ENCODE assay signal across 9 cellular contexts in genomic region chr14:93892923-93893549, GRCh38. TPM values are rescaled to one million over a fixed set of nuclear protein-coding genes. Genes with fewer than 3 reads are reported as not detected.
DNase-seq lines count a peak whose midpoint lies in the region; ATAC-seq lines count a peak whose summit lies in the region.
"Had no signal": no experiment of that assay in that cellular context is flagged by ENCODE, and none has a peak within 500 bp of the region (broad histone marks: within the 10 kb centered on the region; RNA-seq: fewer than 3 reads in every experiment).

No MANE protein-coding gene starts in this region.

- H3K27me3 ChIP-seq in H7 (ENCODE audit: control insufficient read depth, insufficient read depth, low read length) = peaks cover 1% of the 10 kb centered on the region; the same call in 1 of the 2 replicates
- H3K27me3 ChIP-seq in subcutaneous abdominal adipose tissue (ENCODE audit: control insufficient read depth in 5 of 5, insufficient read depth in 4 of 5, low read length in 5 of 5) = peaks cover 0 to 5% (median 0%) of the 10 kb centered on the region in 5 donors

- DNase-seq in COLO668 (lab: John Stamatoyannopoulos, UW; ENCODE audit: unreplicated experiment) = peak; percentile 64
- peak; percentile 84 for DNase-seq in H7
- peak; percentile 51 for DNase-seq in OCI-M1 (lab: John Stamatoyannopoulos, UW)
- peak; percentile 40 for DNase-seq in activated T-helper 1 cell treated with anti-CD3 and anti-CD28 coated beads, Interleukin-12 subunit alpha, Interleukin-12 subunit beta, Interleukin-2, Interleukin-4 antibody, amounts not matched to agents 30 ng/mL and 10 ng/mL and 1 ng/mL, durations not matched to agents 14 hours and 24 hours and 36 hours (ENCODE audit: low spot score)
- peak; percentile 17 for DNase-seq in fibroblast of the conjunctiva (ENCODE audit: low read depth)
- peak; percentile 6 for DNase-seq in non-pigmented ciliary epithelial cell (ENCODE audit: low read depth)

- no peaks in the 10 kb centered on the region for H3K9me3 ChIP-seq in subcutaneous abdominal adipose tissue (ENCODE audit: control insufficient read depth in 5 of 5, low read length in 5 of 5)

- intact Hi-C loops in activated T-helper 1 cell treated with anti-CD3 and anti-CD28 coated beads, Interleukin-12 subunit alpha, Interleukin-12 subunit beta, Interleukin-2, Interleukin-4 antibody, amounts not matched to agents 30 ng/mL and 10 ng/mL and 1 ng/mL, durations not matched to agents 14 hours and 24 hours and 36 hours (cut with micrococcal nuclease) = loop anchor here (1.0 to 10.0 kb wide), 3 partner anchors 88 to 238 kb away; no protein-coding TSS in a partner anchor

- peaks cover 11% of the 10 kb centered on the region for H3K27me3 Mint-ChIP-seq in activated T-helper 1 cell treated with anti-CD3 and anti-CD28 coated beads, Interleukin-12 subunit alpha, Interleukin-12 subunit beta, Interleukin-2, Interleukin-4 antibody, amounts not matched to agents 30 ng/mL and 10 ng/mL and 1 ng/mL, durations not matched to agents 14 hours and 24 hours and 36 hours (ENCODE audit: insufficient read depth)

- no peak overlapping the region for H3K4me3 Mint-ChIP-seq in activated T-helper 1 cell treated with anti-CD3 and anti-CD28 coated beads, Interleukin-12 subunit alpha, Interleukin-12 subunit beta, Interleukin-2, Interleukin-4 antibody, amounts not matched to agents 30 ng/mL and 10 ng/mL and 1 ng/mL, durations not matched to agents 14 hours and 24 hours and 36 hours

- H3K36me3 ChIP-seq in H7 (replicated peaks; ENCODE audit: control insufficient read depth, insufficient read depth, low read length) = no peaks in the 10 kb centered on the region
- no peaks in the 10 kb centered on the region for H3K36me3 ChIP-seq in subcutaneous abdominal adipose tissue (ENCODE audit: control insufficient read depth in 5 of 5, insufficient read depth in 5 of 5, low read length in 5 of 5)

- H3K4me1 ChIP-seq in subcutaneous abdominal adipose tissue (ENCODE audit: control insufficient read depth in 5 of 5, insufficient read depth in 5 of 5, low read length in 5 of 5) = peaks cover 3 to 36% (median 27%) of the 10 kb centered on the region in 5 donors

- H3K9ac ChIP-seq in subcutaneous abdominal adipose tissue (ENCODE audit: low read length in 5 of 5) = no peak overlapping the region

- H3K27ac ChIP-seq in subcutaneous abdominal adipose tissue (ENCODE audit: low read depth, low read length) = no peak overlapping the region

- H3K27ac Mint-ChIP-seq in activated T-helper 1 cell treated with anti-CD3 and anti-CD28 coated beads, Interleukin-12 subunit alpha, Interleukin-12 subunit beta, Interleukin-2, Interleukin-4 antibody, amounts not matched to agents 30 ng/mL and 10 ng/mL and 1 ng/mL, durations not matched to agents 14 hours and 24 hours and 36 hours = no peak overlapping the region

- H3K9me3 Mint-ChIP-seq in activated T-helper 1 cell treated with anti-CD3 and anti-CD28 coated beads, Interleukin-12 subunit alpha, Interleukin-12 subunit beta, Interleukin-2, Interleukin-4 antibody, amounts not matched to agents 30 ng/mL and 10 ng/mL and 1 ng/mL, durations not matched to agents 14 hours and 24 hours and 36 hours = no peaks in the 10 kb centered on the region

- no peaks in the 10 kb centered on the region for H3K4me1 Mint-ChIP-seq in activated T-helper 1 cell treated with anti-CD3 and anti-CD28 coated beads, Interleukin-12 subunit alpha, Interleukin-12 subunit beta, Interleukin-2, Interleukin-4 antibody, amounts not matched to agents 30 ng/mL and 10 ng/mL and 1 ng/mL, durations not matched to agents 14 hours and 24 hours and 36 hours (ENCODE audit: low read depth)

- no peak overlapping the region for H3K4me3 ChIP-seq in H7 (ENCODE audit: insufficient read depth, low read depth, low read length)
- peak overlapping the region in 3 of 5 donors; percentile 27 to 52 (median 34) for H3K4me3 ChIP-seq in subcutaneous abdominal adipose tissue (ENCODE audit: low read depth in 1 of 5, low read length in 5 of 5)

- no peaks in the 10 kb centered on the region for H3K36me3 Mint-ChIP-seq in activated T-helper 1 cell treated with anti-CD3 and anti-CD28 coated beads, Interleukin-12 subunit alpha, Interleukin-12 subunit beta, Interleukin-2, Interleukin-4 antibody, amounts not matched to agents 30 ng/mL and 10 ng/mL and 1 ng/mL, durations not matched to agents 14 hours and 24 hours and 36 hours (ENCODE audit: low read depth)

- no peak for ATAC-seq in GM19324 (IDR thresholded peaks at IDR 0.05; ENCODE audit: low FRiP score, unreplicated experiment)

RNA-seq across cellular contexts. Expression of gene FAM181A, which starts 34.1 kb away (rescaled TPM):
- not detected in 2 replicates for total RNA-seq in H7 (2014; rRNA removed; shearing (Covaris generic))
- not detected in 2 replicates for total RNA-seq in activated T-helper 1 cell treated with anti-CD3 and anti-CD28 coated beads, Interleukin-12 subunit alpha, Interleukin-12 subunit beta, Interleukin-2, Interleukin-4 antibody, amounts not matched to agents 30 ng/mL and 10 ng/mL and 1 ng/mL, durations not matched to agents 14 hours and 24 hours and 36 hours
- total RNA-seq: T-helper 2 cell treated with Interferon-gamma antibody and Interleukin-4, amounts not matched to agents 100 ng/mL and 5 ng/mL, for 36 hours had no signal

Comparison
In these comparisons a context has a peak if more than half of its experiments do, and no peak if none do; other contexts are left out.
1. DNase-seq: peak in every context shown above with its lines; median percentile 84 in H7; 64 in COLO668; 51 in OCI-M1; 40 in activated T-helper 1 cell treated with anti-CD3 and anti-CD28 coated beads, Interleukin-12 subunit alpha, Interleukin-12 subunit beta, Interleukin-2, Interleukin-4 antibody, amounts not matched to agents 30 ng/mL and 10 ng/mL and 1 ng/mL, durations not matched to agents 14 hours and 24 hours and 36 hours; 17 in fibroblast of the conjunctiva; 6 in non-pigmented ciliary epithelial cell.